In the genomic region with DNA sequence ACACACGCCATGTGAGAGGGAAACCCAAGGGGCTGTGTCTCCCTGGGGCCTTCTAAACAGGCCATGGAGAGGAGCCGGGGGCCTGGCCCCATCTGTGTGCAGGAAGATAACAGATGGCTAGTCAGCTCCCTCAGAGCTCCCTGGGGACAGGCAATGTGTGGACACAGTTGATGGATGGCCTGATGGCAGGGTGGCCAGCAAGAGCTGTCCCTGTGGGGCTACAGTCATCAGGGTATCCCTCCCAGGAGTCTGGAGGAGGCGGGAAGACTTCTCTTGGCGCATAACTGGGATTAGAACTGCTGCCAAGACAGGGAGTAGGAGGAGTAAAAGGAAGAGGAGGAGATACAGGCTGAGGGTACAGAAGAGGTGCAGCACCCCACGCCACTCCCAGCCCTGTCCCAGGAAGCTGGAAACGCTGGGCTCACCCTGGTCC, we compare ENCODE assay signal across 1 cellular context.
TF ChIP-seq lines count a peak whose summit lies in the region.

No MANE protein-coding gene starts in this region.

TF ChIP-seq in K562, 482 proteins besides CTCF, POLR2A, EP300 and RAD21 (continued from another document and continues in another):
- TF ChIP-seq, protein P1, sequence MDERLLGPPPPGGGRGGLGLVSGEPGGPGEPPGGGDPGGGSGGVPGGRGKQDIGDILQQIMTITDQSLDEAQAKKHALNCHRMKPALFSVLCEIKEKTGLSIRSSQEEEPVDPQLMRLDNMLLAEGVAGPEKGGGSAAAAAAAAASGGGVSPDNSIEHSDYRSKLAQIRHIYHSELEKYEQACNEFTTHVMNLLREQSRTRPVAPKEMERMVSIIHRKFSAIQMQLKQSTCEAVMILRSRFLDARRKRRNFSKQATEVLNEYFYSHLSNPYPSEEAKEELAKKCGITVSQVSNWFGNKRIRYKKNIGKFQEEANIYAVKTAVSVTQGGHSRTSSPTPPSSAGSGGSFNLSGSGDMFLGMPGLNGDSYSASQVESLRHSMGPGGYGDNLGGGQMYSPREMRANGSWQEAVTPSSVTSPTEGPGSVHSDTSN (CRISPR knock-in tag; IDR thresholded peaks at IDR 0.05; ENCODE audit: low read depth): peak; percentile 57
- TF ChIP-seq, protein P1 (tag; conservative IDR thresholded peaks at IDR 0.05; ENCODE audit: low read depth): peak; percentile 96
- TF ChIP-seq SRSF9 (IDR thresholded peaks at IDR 0.05; ENCODE audit: borderline replicate concordance, low read depth, low read length): no peak
- peak; percentile 59 to 81; a peak in 3 of 4 replicates for TF ChIP-seq MAZ (CRISPR knock-in tag; conservative IDR thresholded peaks at IDR 0.05 in 1 of 2, IDR thresholded peaks at IDR 0.05 in 1 of 2)
- peak; percentile 41 to 81 for TF ChIP-seq E2F6 (IDR thresholded peaks at IDR 0.05; ENCODE audit: borderline replicate concordance in 1 of 2, extremely low read depth in 1 of 2, insufficient read depth in 1 of 2, insufficient read length in 1 of 2, low read depth in 1 of 2, low read length in 1 of 2, poor library complexity in 1 of 2, severe bottlenecking in 1 of 2)
- TF ChIP-seq ZNF589 (CRISPR knock-in tag; IDR thresholded peaks at IDR 0.05; ENCODE audit: low read depth): peak; percentile 43; the same call in 1 of the 2 replicates
- TF ChIP-seq SRSF3 (IDR thresholded peaks at IDR 0.05; ENCODE audit: insufficient read depth, low read length): no peak
- peak; percentile 80 for TF ChIP-seq ZBTB7A (IDR thresholded peaks at IDR 0.05; ENCODE audit: borderline replicate concordance, control insufficient read depth, low read depth, low read length)
- TF ChIP-seq RBFOX2 (IDR thresholded peaks at IDR 0.05; ENCODE audit: low read depth, low read length): 0 out of 2 replicates have a peak, but pooled peaks have one; percentile 22
- TF ChIP-seq, protein P2, sequence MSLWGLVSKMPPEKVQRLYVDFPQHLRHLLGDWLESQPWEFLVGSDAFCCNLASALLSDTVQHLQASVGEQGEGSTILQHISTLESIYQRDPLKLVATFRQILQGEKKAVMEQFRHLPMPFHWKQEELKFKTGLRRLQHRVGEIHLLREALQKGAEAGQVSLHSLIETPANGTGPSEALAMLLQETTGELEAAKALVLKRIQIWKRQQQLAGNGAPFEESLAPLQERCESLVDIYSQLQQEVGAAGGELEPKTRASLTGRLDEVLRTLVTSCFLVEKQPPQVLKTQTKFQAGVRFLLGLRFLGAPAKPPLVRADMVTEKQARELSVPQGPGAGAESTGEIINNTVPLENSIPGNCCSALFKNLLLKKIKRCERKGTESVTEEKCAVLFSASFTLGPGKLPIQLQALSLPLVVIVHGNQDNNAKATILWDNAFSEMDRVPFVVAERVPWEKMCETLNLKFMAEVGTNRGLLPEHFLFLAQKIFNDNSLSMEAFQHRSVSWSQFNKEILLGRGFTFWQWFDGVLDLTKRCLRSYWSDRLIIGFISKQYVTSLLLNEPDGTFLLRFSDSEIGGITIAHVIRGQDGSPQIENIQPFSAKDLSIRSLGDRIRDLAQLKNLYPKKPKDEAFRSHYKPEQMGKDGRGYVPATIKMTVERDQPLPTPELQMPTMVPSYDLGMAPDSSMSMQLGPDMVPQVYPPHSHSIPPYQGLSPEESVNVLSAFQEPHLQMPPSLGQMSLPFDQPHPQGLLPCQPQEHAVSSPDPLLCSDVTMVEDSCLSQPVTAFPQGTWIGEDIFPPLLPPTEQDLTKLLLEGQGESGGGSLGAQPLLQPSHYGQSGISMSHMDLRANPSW (CRISPR knock-in tag; IDR thresholded peaks at IDR 0.05): no peak
- TF ChIP-seq CTCFL (IDR thresholded peaks at IDR 0.05; ENCODE audit: borderline replicate concordance, insufficient read depth, low read depth, low read length, poor library complexity, severe bottlenecking): no peak
- TF ChIP-seq SIN3A (IDR thresholded peaks at IDR 0.05; ENCODE audit: borderline replicate concordance in 2 of 2, control insufficient read depth in 1 of 2, low read depth in 2 of 2, low read length in 2 of 2): peak; percentile 48 to 57; a peak in 2 of 4 replicates
- peak; percentile 40; the same call in 1 of the 2 replicates for TF ChIP-seq ZBTB2 (IDR thresholded peaks at IDR 0.05)
- no peak for TF ChIP-seq RERE (CRISPR knock-in tag; IDR thresholded peaks at IDR 0.05; ENCODE audit: borderline replicate concordance)
- no peak for TF ChIP-seq ZNF212 (CRISPR knock-in tag; IDR thresholded peaks at IDR 0.05)
- peak; percentile 70; the same call in 1 of the 2 replicates for TF ChIP-seq HDAC2 (IDR thresholded peaks at IDR 0.05)
- TF ChIP-seq MTA1 (IDR thresholded peaks at IDR 0.05; ENCODE audit: borderline replicate concordance): 0 out of 2 replicates have a peak, but pooled peaks have one; percentile 37
- TF ChIP-seq, protein P3, sequence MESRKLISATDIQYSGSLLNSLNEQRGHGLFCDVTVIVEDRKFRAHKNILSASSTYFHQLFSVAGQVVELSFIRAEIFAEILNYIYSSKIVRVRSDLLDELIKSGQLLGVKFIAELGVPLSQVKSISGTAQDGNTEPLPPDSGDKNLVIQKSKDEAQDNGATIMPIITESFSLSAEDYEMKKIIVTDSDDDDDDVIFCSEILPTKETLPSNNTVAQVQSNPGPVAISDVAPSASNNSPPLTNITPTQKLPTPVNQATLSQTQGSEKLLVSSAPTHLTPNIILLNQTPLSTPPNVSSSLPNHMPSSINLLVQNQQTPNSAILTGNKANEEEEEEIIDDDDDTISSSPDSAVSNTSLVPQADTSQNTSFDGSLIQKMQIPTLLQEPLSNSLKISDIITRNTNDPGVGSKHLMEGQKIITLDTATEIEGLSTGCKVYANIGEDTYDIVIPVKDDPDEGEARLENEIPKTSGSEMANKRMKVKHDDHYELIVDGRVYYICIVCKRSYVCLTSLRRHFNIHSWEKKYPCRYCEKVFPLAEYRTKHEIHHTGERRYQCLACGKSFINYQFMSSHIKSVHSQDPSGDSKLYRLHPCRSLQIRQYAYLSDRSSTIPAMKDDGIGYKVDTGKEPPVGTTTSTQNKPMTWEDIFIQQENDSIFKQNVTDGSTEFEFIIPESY (CRISPR knock-in tag; IDR thresholded peaks at IDR 0.05): no peak
- no peak for TF ChIP-seq ZNF778 (CRISPR knock-in tag; IDR thresholded peaks at IDR 0.05)
- TF ChIP-seq SIN3B (IDR thresholded peaks at IDR 0.05; ENCODE audit: low read depth): no peak
- no peak for TF ChIP-seq MEF2D (tag; conservative IDR thresholded peaks at IDR 0.05; ENCODE audit: low read depth)
- TF ChIP-seq TRIM28 (IDR thresholded peaks at IDR 0.05): 0 out of 2 replicates have a peak, but pooled peaks have one; percentile 61
- peak; percentile 74 for TF ChIP-seq KLF16 (IDR thresholded peaks at IDR 0.05)
- TF ChIP-seq MEIS2 (IDR thresholded peaks at IDR 0.05; ENCODE audit: partially characterized antibody): peak; percentile 99
- no peak for TF ChIP-seq XRCC4 (IDR thresholded peaks at IDR 0.05; ENCODE audit: extremely low read depth, insufficient read depth, insufficient read length)
- TF ChIP-seq ZNF280B (CRISPR knock-in tag; IDR thresholded peaks at IDR 0.05): no peak
- TF ChIP-seq ZNF583 (CRISPR knock-in tag; IDR thresholded peaks at IDR 0.05): no peak
- peak; percentile 80 for TF ChIP-seq SMARCA4 (IDR thresholded peaks at IDR 0.05)
- TF ChIP-seq ZEB2 (IDR thresholded peaks at IDR 0.05): peak; percentile 30; the same call in 1 of the 2 replicates
- TF ChIP-seq SNIP1 (IDR thresholded peaks at IDR 0.05; ENCODE audit: low read depth): no peak
- no peak for TF ChIP-seq SREBF1 (IDR thresholded peaks at IDR 0.05; ENCODE audit: borderline replicate concordance, low read depth, low read length)
- no peak for TF ChIP-seq ZNF668 (CRISPR knock-in tag; IDR thresholded peaks at IDR 0.05)
- TF ChIP-seq FOSL1 (tag; conservative IDR thresholded peaks at IDR 0.05): 0 out of 2 replicates have a peak, but pooled peaks have one; percentile 12
- TF ChIP-seq BMI1 (IDR thresholded peaks at IDR 0.05; ENCODE audit: low read length): no peak
- no peak for TF ChIP-seq NR2C2 (CRISPR knock-in tag; IDR thresholded peaks at IDR 0.05)
- TF ChIP-seq NR2C2 (tag; IDR thresholded peaks at IDR 0.05): no peak
- no peak for TF ChIP-seq ZNF324 (CRISPR knock-in tag; IDR thresholded peaks at IDR 0.05)
